In the genomic region with DNA sequence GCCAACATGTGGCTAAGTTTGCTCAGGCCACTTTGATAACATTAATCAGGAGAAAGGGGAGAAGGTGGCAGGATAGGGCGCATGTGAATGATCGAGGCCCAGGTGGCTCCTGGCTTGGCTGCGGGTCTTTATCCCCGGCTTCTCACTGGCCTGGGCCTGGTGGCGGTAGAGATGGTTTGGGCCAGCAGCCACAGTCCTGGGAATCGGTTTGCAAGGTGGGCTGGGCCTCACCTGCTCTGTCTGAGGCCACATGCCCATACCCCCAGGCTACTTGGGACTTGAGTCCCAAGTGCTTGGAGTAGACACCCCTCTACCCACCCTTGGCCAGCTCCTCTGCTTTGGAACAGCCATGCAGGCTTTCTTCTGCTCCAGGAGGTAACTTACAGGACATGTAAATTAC, we compare ENCODE assay signal across 2 cellular contexts.
TF ChIP-seq lines count a peak whose summit lies in the region.

No MANE protein-coding gene starts in this region.

TF ChIP-seq in GM23338, 12 proteins besides CTCF, POLR2A, EP300 and RAD21 (continued from another document):
- TF ChIP-seq ZNF462 (CRISPR knock-in tag; IDR thresholded peaks at IDR 0.05) = no peak
- TF ChIP-seq CREB1 (CRISPR knock-in tag; IDR thresholded peaks at IDR 0.05; ENCODE audit: low read depth) = no peak
- TF ChIP-seq, protein P1, sequence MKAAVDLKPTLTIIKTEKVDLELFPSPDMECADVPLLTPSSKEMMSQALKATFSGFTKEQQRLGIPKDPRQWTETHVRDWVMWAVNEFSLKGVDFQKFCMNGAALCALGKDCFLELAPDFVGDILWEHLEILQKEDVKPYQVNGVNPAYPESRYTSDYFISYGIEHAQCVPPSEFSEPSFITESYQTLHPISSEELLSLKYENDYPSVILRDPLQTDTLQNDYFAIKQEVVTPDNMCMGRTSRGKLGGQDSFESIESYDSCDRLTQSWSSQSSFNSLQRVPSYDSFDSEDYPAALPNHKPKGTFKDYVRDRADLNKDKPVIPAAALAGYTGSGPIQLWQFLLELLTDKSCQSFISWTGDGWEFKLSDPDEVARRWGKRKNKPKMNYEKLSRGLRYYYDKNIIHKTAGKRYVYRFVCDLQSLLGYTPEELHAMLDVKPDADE (IDR thresholded peaks at IDR 0.05) = no peak
- TF ChIP-seq JUNB (IDR thresholded peaks at IDR 0.05; ENCODE audit: unreplicated experiment) = no peak
- no peak for TF ChIP-seq EZH2phosphoT487 (IDR thresholded peaks at IDR 0.05; ENCODE audit: unreplicated experiment)
- TF ChIP-seq POLR2AphosphoS5 (IDR thresholded peaks at IDR 0.05; ENCODE audit: low read depth) = no peak

TF ChIP-seq in SK-N-SH treated with all-trans-retinoic acid at 6 μM for 48 hours, 23 proteins besides CTCF, POLR2A, EP300 and RAD21 (continued from another document):
- no peak for TF ChIP-seq PATZ1 (CRISPR knock-in tag; IDR thresholded peaks at IDR 0.05; ENCODE audit: borderline replicate concordance)
- TF ChIP-seq BACH2 (CRISPR knock-in tag; IDR thresholded peaks at IDR 0.05; ENCODE audit: borderline replicate concordance) = no peak
- no peak for TF ChIP-seq ZFP3 (CRISPR knock-in tag; IDR thresholded peaks at IDR 0.05)
- no peak for TF ChIP-seq PPARA (CRISPR knock-in tag; IDR thresholded peaks at IDR 0.05; ENCODE audit: borderline replicate concordance)
- no peak for TF ChIP-seq ZNF70 (CRISPR knock-in tag; IDR thresholded peaks at IDR 0.05)
- TF ChIP-seq CSDC2 (CRISPR knock-in tag; IDR thresholded peaks at IDR 0.05) = no peak
- TF ChIP-seq SNAI2 (CRISPR knock-in tag; IDR thresholded peaks at IDR 0.05) = no peak
- no peak for TF ChIP-seq ZFP30 (CRISPR knock-in tag; IDR thresholded peaks at IDR 0.05)
- no peak for TF ChIP-seq TCF4 (CRISPR knock-in tag; IDR thresholded peaks at IDR 0.05; ENCODE audit: borderline replicate concordance)
- TF ChIP-seq, protein P2, sequence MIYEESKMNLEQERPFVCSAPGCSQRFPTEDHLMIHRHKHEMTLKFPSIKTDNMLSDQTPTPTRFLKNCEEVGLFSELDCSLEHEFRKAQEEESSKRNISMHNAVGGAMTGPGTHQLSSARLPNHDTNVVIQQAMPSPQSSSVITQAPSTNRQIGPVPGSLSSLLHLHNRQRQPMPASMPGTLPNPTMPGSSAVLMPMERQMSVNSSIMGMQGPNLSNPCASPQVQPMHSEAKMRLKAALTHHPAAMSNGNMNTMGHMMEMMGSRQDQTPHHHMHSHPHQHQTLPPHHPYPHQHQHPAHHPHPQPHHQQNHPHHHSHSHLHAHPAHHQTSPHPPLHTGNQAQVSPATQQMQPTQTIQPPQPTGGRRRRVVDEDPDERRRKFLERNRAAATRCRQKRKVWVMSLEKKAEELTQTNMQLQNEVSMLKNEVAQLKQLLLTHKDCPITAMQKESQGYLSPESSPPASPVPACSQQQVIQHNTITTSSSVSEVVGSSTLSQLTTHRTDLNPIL (CRISPR knock-in tag; IDR thresholded peaks at IDR 0.05; ENCODE audit: low read depth) = no peak
- TF ChIP-seq ZNF8 (CRISPR knock-in tag; IDR thresholded peaks at IDR 0.05) = no peak
- TF ChIP-seq GLIS3 (CRISPR knock-in tag; IDR thresholded peaks at IDR 0.05) = no peak
- no peak for TF ChIP-seq ISL1 (CRISPR knock-in tag; IDR thresholded peaks at IDR 0.05)
- TF ChIP-seq, protein P3, sequence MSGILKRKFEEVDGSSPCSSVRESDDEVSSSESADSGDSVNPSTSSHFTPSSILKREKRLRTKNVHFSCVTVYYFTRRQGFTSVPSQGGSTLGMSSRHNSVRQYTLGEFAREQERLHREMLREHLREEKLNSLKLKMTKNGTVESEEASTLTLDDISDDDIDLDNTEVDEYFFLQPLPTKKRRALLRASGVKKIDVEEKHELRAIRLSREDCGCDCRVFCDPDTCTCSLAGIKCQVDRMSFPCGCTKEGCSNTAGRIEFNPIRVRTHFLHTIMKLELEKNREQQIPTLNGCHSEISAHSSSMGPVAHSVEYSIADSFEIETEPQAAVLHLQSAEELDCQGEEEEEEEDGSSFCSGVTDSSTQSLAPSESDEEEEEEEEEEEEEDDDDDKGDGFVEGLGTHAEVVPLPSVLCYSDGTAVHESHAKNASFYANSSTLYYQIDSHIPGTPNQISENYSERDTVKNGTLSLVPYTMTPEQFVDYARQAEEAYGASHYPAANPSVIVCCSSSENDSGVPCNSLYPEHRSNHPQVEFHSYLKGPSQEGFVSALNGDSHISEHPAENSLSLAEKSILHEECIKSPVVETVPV (CRISPR knock-in tag; IDR thresholded peaks at IDR 0.05) = no peak
TF ChIP-seq in SK-N-SH treated with all-trans-retinoic acid at 6 μM for 48 hours: peak in this region for 0.
